In genomic region chr21:42041711-42042110, GRCh38 we compare ENCODE assay signal across 18 cellular contexts. TPM values are rescaled to one million over a fixed set of nuclear protein-coding genes. Genes with fewer than 3 reads are reported as not detected.
"Had no signal": no experiment of that assay in that cellular context is flagged by ENCODE, and none has a peak within 500 bp of the region (broad histone marks: within the 10 kb centered on the region; RNA-seq: fewer than 3 reads in every experiment).

No MANE protein-coding gene starts in this region.

- H3K27me3 ChIP-seq: cardiac muscle cell, esophagus muscularis mucosa, testis had no signal

- H3K36me3 Mint-ChIP-seq: naive B cell, T-cell had no signal

- H3K9me3 ChIP-seq: esophagus muscularis mucosa, testis had no signal

- H3K27ac ChIP-seq: cardiac muscle cell, esophagus muscularis mucosa, testis, WERI-Rb-1 had no signal

- H3K27me3 Mint-ChIP-seq: activated CD8-positive, alpha-beta T cell treated with anti-CD3 and anti-CD28 coated beads for 36 hours; activated naive CD8-positive, alpha-beta T cell treated with anti-CD3 and anti-CD28 coated beads, Interleukin-2, amount 50 U/mL, for 24 hours; naive B cell; stimulated activated naive CD8-positive, alpha-beta T cell treated with anti-CD3 and anti-CD28 coated beads, Interleukin-15, amount 100 ng/mL, for 72 hours; T-cell had no signal

- H3K4me3 ChIP-seq: cardiac muscle cell, esophagus muscularis mucosa, testis had no signal

- DNase-seq: activated CD4-positive, alpha-beta T cell treated with anti-CD3 and anti-CD28 coated beads for 4 hours; activated CD8-positive, alpha-beta memory T cell treated with anti-CD3 and anti-CD28 coated beads, Interleukin-2, amount 50 U/mL, for 4 hours; activated CD8-positive, alpha-beta T cell treated with anti-CD3 and anti-CD28 coated beads for 36 hours; activated naive CD4-positive, alpha-beta T cell; activated naive CD8-positive, alpha-beta T cell treated with anti-CD3 and anti-CD28 coated beads, Interleukin-2, amount 50 U/mL, for 24 hours; activated T-cell treated with anti-CD3 and anti-CD28 coated beads, Interleukin-2, amount 50 U/mL, for 72 hours; foreskin fibroblast; naive B cell; occipital lobe; stimulated activated CD4-positive, alpha-beta T cell treated with anti-CD3 and anti-CD28 coated beads, Interleukin-15, amount 100 ng/mL, for 24 hours; stimulated activated CD4-positive, alpha-beta T cell treated with anti-CD3 and anti-CD28 coated beads, Interleukin-4, amount 100 ng/mL, for 4 hours; stimulated activated naive CD8-positive, alpha-beta T cell treated with anti-CD3 and anti-CD28 coated beads, Interleukin-15, amount 100 ng/mL, for 72 hours; T-cell; testis; WERI-Rb-1 had no signal

- H3K27ac Mint-ChIP-seq: activated CD8-positive, alpha-beta T cell treated with anti-CD3 and anti-CD28 coated beads for 36 hours; activated naive CD8-positive, alpha-beta T cell treated with anti-CD3 and anti-CD28 coated beads, Interleukin-2, amount 50 U/mL, for 24 hours; activated T-cell treated with anti-CD3 and anti-CD28 coated beads, Interleukin-2, amount 50 U/mL, for 72 hours; T-cell had no signal

- H3K4me1 Mint-ChIP-seq: activated naive CD8-positive, alpha-beta T cell treated with anti-CD3 and anti-CD28 coated beads, Interleukin-2, amount 50 U/mL, for 24 hours had no signal

- ATAC-seq: activated CD8-positive, alpha-beta T cell treated with anti-CD3 and anti-CD28 coated beads for 36 hours; activated naive CD8-positive, alpha-beta T cell treated with anti-CD3 and anti-CD28 coated beads, Interleukin-2, amount 50 U/mL, for 24 hours; activated T-cell treated with anti-CD3 and anti-CD28 coated beads, Interleukin-2, amount 50 U/mL, for 72 hours; stimulated activated naive CD8-positive, alpha-beta T cell treated with anti-CD3 and anti-CD28 coated beads, Interleukin-15, amount 100 ng/mL, for 72 hours; T-cell had no signal

- H3K4me3 Mint-ChIP-seq: activated CD8-positive, alpha-beta T cell treated with anti-CD3 and anti-CD28 coated beads for 36 hours; activated naive CD8-positive, alpha-beta T cell treated with anti-CD3 and anti-CD28 coated beads, Interleukin-2, amount 50 U/mL, for 24 hours; activated T-cell treated with anti-CD3 and anti-CD28 coated beads, Interleukin-2, amount 50 U/mL, for 72 hours; naive B cell; stimulated activated naive CD8-positive, alpha-beta T cell treated with anti-CD3 and anti-CD28 coated beads, Interleukin-15, amount 100 ng/mL, for 72 hours; T-cell had no signal

- H3K36me3 ChIP-seq: cardiac muscle cell, esophagus muscularis mucosa, WERI-Rb-1 had no signal

- H3K9me3 Mint-ChIP-seq: activated CD8-positive, alpha-beta T cell treated with anti-CD3 and anti-CD28 coated beads for 36 hours; activated naive CD8-positive, alpha-beta T cell treated with anti-CD3 and anti-CD28 coated beads, Interleukin-2, amount 50 U/mL, for 24 hours; activated T-cell treated with anti-CD3 and anti-CD28 coated beads, Interleukin-2, amount 50 U/mL, for 72 hours; stimulated activated naive CD8-positive, alpha-beta T cell treated with anti-CD3 and anti-CD28 coated beads, Interleukin-15, amount 100 ng/mL, for 72 hours; T-cell had no signal

RNA-seq across cellular contexts. Expression of gene UMODL1, which starts 29.4 kb away (rescaled TPM):
- total RNA-seq: activated CD8-positive, alpha-beta T cell treated with anti-CD3 and anti-CD28 coated beads for 36 hours; cardiac muscle cell; occipital lobe; ureter had no signal
- polyA plus RNA-seq: cardiac muscle cell had no signal
